Comparison of ENCODE assay signal across 26 cellular contexts in the genomic region with DNA sequence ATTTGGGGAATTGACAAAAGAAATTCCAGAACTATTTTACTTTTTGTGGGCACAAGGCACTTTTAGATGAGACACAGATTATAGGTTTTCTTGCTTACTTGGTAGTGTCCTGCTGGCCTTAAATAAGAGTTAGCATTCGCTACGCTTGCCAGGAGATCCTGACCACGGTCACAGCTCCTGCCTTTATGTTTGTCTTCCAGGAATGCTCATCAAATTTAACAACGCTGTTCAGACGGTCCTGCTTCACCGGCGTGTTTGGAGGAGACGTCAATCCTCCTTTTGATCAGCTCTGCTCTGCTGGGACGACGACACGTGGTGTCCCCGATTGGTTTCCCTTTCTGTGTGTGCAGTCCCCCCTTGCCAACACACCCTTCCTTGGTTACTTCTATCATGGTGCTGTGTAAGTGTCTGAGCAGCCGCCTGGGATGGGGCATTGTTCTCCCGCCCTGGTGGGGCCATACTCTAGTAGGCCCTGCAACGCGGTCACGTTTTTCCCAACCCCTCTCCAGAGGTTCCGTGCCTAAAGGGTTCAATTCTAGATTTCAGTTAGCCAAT.
"Had no signal": no experiment of that assay in that cellular context is flagged by ENCODE, and none has a peak within 500 bp of the region (broad histone marks: within the 10 kb centered on the region; RNA-seq: fewer than 3 reads in every experiment).

No MANE protein-coding gene starts in this region.

- H3K9ac ChIP-seq: parathyroid adenoma had no signal

- H2AFZ ChIP-seq: parathyroid adenoma had no signal

- ATAC-seq: left colon, natural killer cell, right lobe of liver, upper lobe of right lung had no signal

- H3K4me2 ChIP-seq: smooth muscle cell had no signal

- H3K9me3 ChIP-seq: left ventricle myocardium inferior, right atrium auricular region, right lobe of liver, suprapubic skin, thoracic aorta, tibial artery, upper lobe of right lung had no signal

- H3K27ac Mint-ChIP-seq: immature natural killer cell; mesothelial cell of epicardium; natural killer cell; stimulated activated naive CD8-positive, alpha-beta T cell treated with anti-CD3 and anti-CD28 coated beads, Interleukin-15, Interleukin-2, amounts not matched to agents 100 ng/mL and 50 ng/mL, for 24 hours had no signal

- H3K36me3 Mint-ChIP-seq: natural killer cell had no signal

- H3K4me1 Mint-ChIP-seq: immature natural killer cell, mesothelial cell of epicardium, natural killer cell had no signal

- H3K27me3 Mint-ChIP-seq: naive B cell; stimulated activated naive CD8-positive, alpha-beta T cell treated with anti-CD3 and anti-CD28 coated beads, Interleukin-15, Interleukin-2, amounts not matched to agents 100 ng/mL and 50 ng/mL, for 24 hours had no signal

- H3K27ac ChIP-seq: left ventricle myocardium inferior, parathyroid adenoma, right atrium auricular region, right lobe of liver, suprapubic skin, thoracic aorta, tibial artery, upper lobe of right lung had no signal

- H3K36me3 ChIP-seq: right lobe of liver had no signal

- H3K4me3 ChIP-seq: left ventricle myocardium inferior, lung, right atrium auricular region, right lobe of liver, smooth muscle cell, suprapubic skin, thoracic aorta, tibial artery, upper lobe of right lung had no signal

- H3K4me3 Mint-ChIP-seq: immature natural killer cell; mesothelial cell of epicardium; naive B cell; natural killer cell; stimulated activated naive CD8-positive, alpha-beta T cell treated with anti-CD3 and anti-CD28 coated beads, Interleukin-15, Interleukin-2, amounts not matched to agents 100 ng/mL and 50 ng/mL, for 24 hours had no signal

- DNase-seq: hypothalamus; immature natural killer cell; kidney; left colon; left ventricle myocardium inferior; mesendoderm; naive B cell; natural killer cell; occipital lobe; right lobe of liver; stimulated activated CD4-positive, alpha-beta T cell treated with anti-CD3 and anti-CD28 coated beads, Interleukin-1b, Interleukin-23, amount 100 ng/mL, for 48 hours; stimulated activated CD4-positive, alpha-beta T cell treated with anti-CD3 and anti-CD28 coated beads, Interleukin-2, amount 100 ng/mL, for 48 hours; stimulated activated CD4-positive, alpha-beta T cell treated with anti-CD3 and anti-CD28 coated beads, Interleukin-4, amount 100 ng/mL, for 4 hours; stimulated activated CD8-positive, alpha-beta memory T cell treated with anti-CD3 and anti-CD28 coated beads, Interleukin-4, amount 100 ng/mL, for 48 hours; stimulated activated naive CD4-positive, alpha-beta T cell; tibial artery; trophoblast cell; upper lobe of right lung had no signal

- H3K9me3 Mint-ChIP-seq: immature natural killer cell; mesothelial cell of epicardium; naive B cell; natural killer cell; stimulated activated naive CD8-positive, alpha-beta T cell treated with anti-CD3 and anti-CD28 coated beads, Interleukin-15, Interleukin-2, amounts not matched to agents 100 ng/mL and 50 ng/mL, for 24 hours had no signal

- H3K4me1 ChIP-seq: left ventricle myocardium inferior, parathyroid adenoma, right atrium auricular region, right lobe of liver, suprapubic skin, tibial artery, upper lobe of right lung had no signal

- H3K27me3 ChIP-seq: right atrium auricular region, right lobe of liver, suprapubic skin, tibial artery, upper lobe of right lung had no signal
